1 cellular context compared by ENCODE assay signal in the genomic region with DNA sequence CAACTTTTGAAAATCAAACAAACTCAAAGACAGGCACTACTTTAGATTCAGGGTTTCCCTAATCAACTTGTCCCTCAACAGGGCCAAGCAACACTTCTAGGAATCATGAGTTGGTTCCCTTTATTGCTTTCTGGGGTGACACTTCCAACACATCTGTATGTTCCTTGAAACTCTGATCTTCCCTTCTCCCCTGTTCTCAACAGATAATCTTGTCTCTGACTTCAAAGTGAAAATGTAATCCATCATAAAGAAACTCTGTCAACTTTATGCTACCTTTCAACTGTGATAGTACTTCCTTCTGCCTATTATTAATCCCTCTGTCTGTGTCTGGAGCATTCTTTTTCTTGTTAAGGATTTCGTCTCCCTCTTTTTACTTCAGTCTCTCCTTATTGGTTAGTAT.
TF ChIP-seq lines count a peak whose summit lies in the region.

No MANE protein-coding gene starts in this region.

TF ChIP-seq in K562, 482 proteins besides CTCF, POLR2A, EP300 and RAD21 (continued from another document):
- TF ChIP-seq E2F4 (CRISPR knock-in tag; IDR thresholded peaks at IDR 0.05; ENCODE audit: low read depth) (no peak), RCOR1 (IDR thresholded peaks at IDR 0.05; ENCODE audit: borderline replicate concordance in 1 of 2, low read depth in 2 of 2, low read length in 2 of 2) (peak in 1 of 2 experiments; percentile 44; a peak in 2 of 4 replicates), STAT5B (CRISPR knock-in tag; IDR thresholded peaks at IDR 0.05) (no peak), MTA1 (IDR thresholded peaks at IDR 0.05; ENCODE audit: borderline replicate concordance) (0 out of 2 replicates have a peak, but pooled peaks have one; percentile 23), ARID1B (IDR thresholded peaks at IDR 0.05) (peak; percentile 95), HIVEP1 (CRISPR knock-in tag; IDR thresholded peaks at IDR 0.05) (no peak), CHAMP1 (IDR thresholded peaks at IDR 0.05) (peak; percentile 87), MEF2D (tag; conservative IDR thresholded peaks at IDR 0.05; ENCODE audit: low read depth) (no peak), KDM4B (IDR thresholded peaks at IDR 0.05; ENCODE audit: borderline replicate concordance in 2 of 2, low read depth in 1 of 2) (no peak), MCM5 (IDR thresholded peaks at IDR 0.05; ENCODE audit: low read depth) (no peak), SRSF7 (optimal IDR thresholded peaks at IDR 0.05; ENCODE audit: low read depth, low read length) (no peak), CBFA2T2 (conservative IDR thresholded peaks at IDR 0.05) (peak; percentile 91), HDAC3 (IDR thresholded peaks at IDR 0.05; ENCODE audit: borderline replicate concordance, partially characterized antibody) (peak; percentile 77), UBTF (IDR thresholded peaks at IDR 0.05; ENCODE audit: borderline replicate concordance in 1 of 2, low read depth in 2 of 2, low read length in 2 of 2) (no peak), ZNF76 (CRISPR knock-in tag; IDR thresholded peaks at IDR 0.05; ENCODE audit: borderline replicate concordance) (no peak), SLC30A9 (CRISPR knock-in tag; IDR thresholded peaks at IDR 0.05) (no peak), MXI1 (IDR thresholded peaks at IDR 0.05; ENCODE audit: low read depth, low read length) (no peak), ZBTB17 (CRISPR knock-in tag; IDR thresholded peaks at IDR 0.05) (no peak), HLTF (IDR thresholded peaks at IDR 0.05) (no peak), JUND (IDR thresholded peaks at IDR 0.05; ENCODE audit: borderline replicate concordance, low read depth, low read length) (no peak), JUND (tag; IDR thresholded peaks at IDR 0.05; ENCODE audit: borderline replicate concordance, low read depth, low read length) (peak; percentile 30; the same call in 1 of the 3 replicates), ESRRA (IDR thresholded peaks at IDR 0.05; ENCODE audit: borderline replicate concordance, low read depth) (no peak), TRIM24 (IDR thresholded peaks at IDR 0.05) (peak; percentile 54 to 83; a peak in 3 of 4 replicates), POLR2AphosphoS5 (IDR thresholded peaks at IDR 0.05; ENCODE audit: control insufficient read depth, insufficient read depth, low read depth, low read length) (0 out of 2 replicates have a peak, but pooled peaks have one; percentile 34), ARNT (IDR thresholded peaks at IDR 0.05) (no peak), ZNF41 (CRISPR knock-in tag; conservative IDR thresholded peaks at IDR 0.05) (no peak), SNIP1 (IDR thresholded peaks at IDR 0.05; ENCODE audit: low read depth) (no peak), GTF2E2 (tag; IDR thresholded peaks at IDR 0.05) (no peak; the same call in 1 of the 2 replicates), TBP (optimal IDR thresholded peaks at IDR 0.05; ENCODE audit: low read depth, low read length) (no peak), PHF20 (IDR thresholded peaks at IDR 0.05; ENCODE audit: partially characterized antibody) (no peak), FOXK1 (CRISPR knock-in tag; IDR thresholded peaks at IDR 0.05; ENCODE audit: borderline replicate concordance) (no peak), PRMT5 (CRISPR knock-in tag; IDR thresholded peaks at IDR 0.05) (no peak), ZNF695 (CRISPR knock-in tag; IDR thresholded peaks at IDR 0.05) (no peak), RBM25 (IDR thresholded peaks at IDR 0.05; ENCODE audit: low read depth, low read length, severe bottlenecking) (no peak), ZNF354B (CRISPR knock-in tag; IDR thresholded peaks at IDR 0.05) (no peak), CTBP1 (IDR thresholded peaks at IDR 0.05; ENCODE audit: borderline replicate concordance) (peak; percentile 38; the same call in 1 of the 2 replicates), SMARCE1 (IDR thresholded peaks at IDR 0.05) (peak; percentile 82), MCM2 (IDR thresholded peaks at IDR 0.05; ENCODE audit: low read depth) (no peak), ZNF124 (CRISPR knock-in tag; IDR thresholded peaks at IDR 0.05) (no peak), KDM1A (IDR thresholded peaks at IDR 0.05) (peak; percentile 66 to 80; a peak in 3 of 4 replicates), GATAD2B (IDR thresholded peaks at IDR 0.05; ENCODE audit: borderline replicate concordance) (0 out of 2 replicates have a peak, but pooled peaks have one; percentile 34), NCOA1 (IDR thresholded peaks at IDR 0.05; ENCODE audit: low read depth) (peak; percentile 63; the same call in 1 of the 2 replicates), SOX6 (IDR thresholded peaks at IDR 0.05) (peak; percentile 82), FOXK2 (conservative IDR thresholded peaks at IDR 0.05 in 1 of 2, IDR thresholded peaks at IDR 0.05 in 1 of 2; ENCODE audit: low read depth in 2 of 2) (0 out of 4 replicates have a peak, but pooled peaks of 1 of the 2 experiments have one; percentile 26), ZNF133 (CRISPR knock-in tag; IDR thresholded peaks at IDR 0.05) (no peak), CCNT2 (IDR thresholded peaks at IDR 0.05; ENCODE audit: borderline replicate concordance, extremely low read depth, insufficient read length, low read depth, low read length) (peak; percentile 35)
- TF ChIP-seq, protein P1, sequence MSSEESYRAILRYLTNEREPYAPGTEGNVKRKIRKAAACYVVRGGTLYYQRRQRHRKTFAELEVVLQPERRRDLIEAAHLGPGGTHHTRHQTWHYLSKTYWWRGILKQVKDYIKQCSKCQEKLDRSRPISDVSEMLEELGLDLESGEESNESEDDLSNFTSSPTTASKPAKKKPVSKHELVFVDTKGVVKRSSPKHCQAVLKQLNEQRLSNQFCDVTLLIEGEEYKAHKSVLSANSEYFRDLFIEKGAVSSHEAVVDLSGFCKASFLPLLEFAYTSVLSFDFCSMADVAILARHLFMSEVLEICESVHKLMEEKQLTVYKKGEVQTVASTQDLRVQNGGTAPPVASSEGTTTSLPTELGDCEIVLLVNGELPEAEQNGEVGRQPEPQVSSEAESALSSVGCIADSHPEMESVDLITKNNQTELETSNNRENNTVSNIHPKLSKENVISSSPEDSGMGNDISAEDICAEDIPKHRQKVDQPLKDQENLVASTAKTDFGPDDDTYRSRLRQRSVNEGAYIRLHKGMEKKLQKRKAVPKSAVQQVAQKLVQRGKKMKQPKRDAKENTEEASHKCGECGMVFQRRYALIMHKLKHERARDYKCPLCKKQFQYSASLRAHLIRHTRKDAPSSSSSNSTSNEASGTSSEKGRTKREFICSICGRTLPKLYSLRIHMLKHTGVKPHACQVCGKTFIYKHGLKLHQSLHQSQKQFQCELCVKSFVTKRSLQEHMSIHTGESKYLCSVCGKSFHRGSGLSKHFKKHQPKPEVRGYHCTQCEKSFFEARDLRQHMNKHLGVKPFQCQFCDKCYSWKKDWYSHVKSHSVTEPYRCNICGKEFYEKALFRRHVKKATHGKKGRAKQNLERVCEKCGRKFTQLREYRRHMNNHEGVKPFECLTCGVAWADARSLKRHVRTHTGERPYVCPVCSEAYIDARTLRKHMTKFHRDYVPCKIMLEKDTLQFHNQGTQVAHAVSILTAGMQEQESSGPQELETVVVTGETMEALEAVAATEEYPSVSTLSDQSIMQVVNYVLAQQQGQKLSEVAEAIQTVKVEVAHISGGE (CRISPR knock-in tag; IDR thresholded peaks at IDR 0.05), result no peak
- TF ChIP-seq, protein P2, sequence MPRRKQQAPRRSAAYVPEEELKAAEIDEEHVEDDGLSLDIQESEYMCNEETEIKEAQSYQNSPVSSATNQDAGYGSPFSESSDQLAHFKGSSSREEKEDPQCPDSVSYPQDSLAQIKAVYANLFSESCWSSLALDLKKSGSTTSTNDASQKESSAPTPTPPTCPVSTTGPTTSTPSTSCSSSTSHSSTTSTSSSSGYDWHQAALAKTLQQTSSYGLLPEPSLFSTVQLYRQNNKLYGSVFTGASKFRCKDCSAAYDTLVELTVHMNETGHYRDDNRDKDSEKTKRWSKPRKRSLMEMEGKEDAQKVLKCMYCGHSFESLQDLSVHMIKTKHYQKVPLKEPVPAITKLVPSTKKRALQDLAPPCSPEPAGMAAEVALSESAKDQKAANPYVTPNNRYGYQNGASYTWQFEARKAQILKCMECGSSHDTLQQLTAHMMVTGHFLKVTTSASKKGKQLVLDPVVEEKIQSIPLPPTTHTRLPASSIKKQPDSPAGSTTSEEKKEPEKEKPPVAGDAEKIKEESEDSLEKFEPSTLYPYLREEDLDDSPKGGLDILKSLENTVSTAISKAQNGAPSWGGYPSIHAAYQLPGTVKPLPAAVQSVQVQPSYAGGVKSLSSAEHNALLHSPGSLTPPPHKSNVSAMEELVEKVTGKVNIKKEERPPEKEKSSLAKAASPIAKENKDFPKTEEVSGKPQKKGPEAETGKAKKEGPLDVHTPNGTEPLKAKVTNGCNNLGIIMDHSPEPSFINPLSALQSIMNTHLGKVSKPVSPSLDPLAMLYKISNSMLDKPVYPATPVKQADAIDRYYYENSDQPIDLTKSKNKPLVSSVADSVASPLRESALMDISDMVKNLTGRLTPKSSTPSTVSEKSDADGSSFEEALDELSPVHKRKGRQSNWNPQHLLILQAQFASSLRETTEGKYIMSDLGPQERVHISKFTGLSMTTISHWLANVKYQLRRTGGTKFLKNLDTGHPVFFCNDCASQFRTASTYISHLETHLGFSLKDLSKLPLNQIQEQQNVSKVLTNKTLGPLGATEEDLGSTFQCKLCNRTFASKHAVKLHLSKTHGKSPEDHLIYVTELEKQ (CRISPR knock-in tag; IDR thresholded peaks at IDR 0.05), result no peak
